1 cellular context compared by ENCODE assay signal in the genomic region with DNA sequence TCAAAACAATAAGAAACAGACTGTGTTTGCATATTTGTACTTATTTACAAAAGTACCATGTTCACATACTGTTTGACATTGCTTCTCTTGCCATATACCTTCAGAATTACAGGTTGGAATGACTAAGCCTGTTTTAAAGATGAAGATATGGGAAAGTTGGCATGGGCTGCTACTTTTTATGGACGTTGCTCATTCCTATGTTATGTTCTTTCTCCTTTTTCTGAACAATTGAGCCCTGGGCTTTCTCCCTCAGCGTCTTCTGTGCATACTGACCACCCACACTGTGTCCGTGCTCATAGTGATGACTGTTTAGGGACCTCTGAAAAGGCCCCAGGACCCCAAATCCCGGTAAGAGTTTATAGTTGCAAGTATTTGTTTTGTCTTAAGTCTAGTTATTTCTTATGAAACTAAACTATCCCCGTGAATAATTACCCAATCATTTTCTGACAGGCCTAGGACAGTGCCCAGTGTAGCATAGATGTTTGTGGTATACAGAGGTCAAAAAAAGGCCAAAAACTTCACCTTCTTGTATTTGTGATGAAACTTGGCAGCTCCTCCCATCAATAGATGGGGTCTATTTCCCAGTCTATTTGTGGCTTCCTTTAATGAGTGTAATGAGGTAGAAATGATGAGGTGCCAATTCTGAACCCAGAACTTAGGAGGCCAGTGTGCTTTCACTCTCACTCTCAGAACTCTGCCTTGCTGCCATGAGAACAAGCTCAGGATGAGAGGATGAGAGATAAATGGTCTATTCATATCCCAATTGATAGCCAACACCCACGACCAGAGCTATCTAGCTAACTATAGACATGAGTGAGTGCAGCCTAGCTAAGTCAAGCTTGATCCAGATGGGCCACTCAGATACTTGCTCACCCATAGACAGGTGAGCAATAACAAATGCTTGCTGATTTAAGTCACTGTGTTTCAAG.
TF ChIP-seq lines count a peak whose summit lies in the region.

No MANE protein-coding gene starts in this region.

TF ChIP-seq in GM23338, 12 proteins besides CTCF, POLR2A, EP300 and RAD21 (continued from another document):
- TF ChIP-seq, protein P1, sequence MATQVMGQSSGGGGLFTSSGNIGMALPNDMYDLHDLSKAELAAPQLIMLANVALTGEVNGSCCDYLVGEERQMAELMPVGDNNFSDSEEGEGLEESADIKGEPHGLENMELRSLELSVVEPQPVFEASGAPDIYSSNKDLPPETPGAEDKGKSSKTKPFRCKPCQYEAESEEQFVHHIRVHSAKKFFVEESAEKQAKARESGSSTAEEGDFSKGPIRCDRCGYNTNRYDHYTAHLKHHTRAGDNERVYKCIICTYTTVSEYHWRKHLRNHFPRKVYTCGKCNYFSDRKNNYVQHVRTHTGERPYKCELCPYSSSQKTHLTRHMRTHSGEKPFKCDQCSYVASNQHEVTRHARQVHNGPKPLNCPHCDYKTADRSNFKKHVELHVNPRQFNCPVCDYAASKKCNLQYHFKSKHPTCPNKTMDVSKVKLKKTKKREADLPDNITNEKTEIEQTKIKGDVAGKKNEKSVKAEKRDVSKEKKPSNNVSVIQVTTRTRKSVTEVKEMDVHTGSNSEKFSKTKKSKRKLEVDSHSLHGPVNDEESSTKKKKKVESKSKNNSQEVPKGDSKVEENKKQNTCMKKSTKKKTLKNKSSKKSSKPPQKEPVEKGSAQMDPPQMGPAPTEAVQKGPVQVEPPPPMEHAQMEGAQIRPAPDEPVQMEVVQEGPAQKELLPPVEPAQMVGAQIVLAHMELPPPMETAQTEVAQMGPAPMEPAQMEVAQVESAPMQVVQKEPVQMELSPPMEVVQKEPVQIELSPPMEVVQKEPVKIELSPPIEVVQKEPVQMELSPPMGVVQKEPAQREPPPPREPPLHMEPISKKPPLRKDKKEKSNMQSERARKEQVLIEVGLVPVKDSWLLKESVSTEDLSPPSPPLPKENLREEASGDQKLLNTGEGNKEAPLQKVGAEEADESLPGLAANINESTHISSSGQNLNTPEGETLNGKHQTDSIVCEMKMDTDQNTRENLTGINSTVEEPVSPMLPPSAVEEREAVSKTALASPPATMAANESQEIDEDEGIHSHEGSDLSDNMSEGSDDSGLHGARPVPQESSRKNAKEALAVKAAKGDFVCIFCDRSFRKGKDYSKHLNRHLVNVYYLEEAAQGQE (IDR thresholded peaks at IDR 0.05; ENCODE audit: unreplicated experiment), result no peak
- TF ChIP-seq, protein P2, sequence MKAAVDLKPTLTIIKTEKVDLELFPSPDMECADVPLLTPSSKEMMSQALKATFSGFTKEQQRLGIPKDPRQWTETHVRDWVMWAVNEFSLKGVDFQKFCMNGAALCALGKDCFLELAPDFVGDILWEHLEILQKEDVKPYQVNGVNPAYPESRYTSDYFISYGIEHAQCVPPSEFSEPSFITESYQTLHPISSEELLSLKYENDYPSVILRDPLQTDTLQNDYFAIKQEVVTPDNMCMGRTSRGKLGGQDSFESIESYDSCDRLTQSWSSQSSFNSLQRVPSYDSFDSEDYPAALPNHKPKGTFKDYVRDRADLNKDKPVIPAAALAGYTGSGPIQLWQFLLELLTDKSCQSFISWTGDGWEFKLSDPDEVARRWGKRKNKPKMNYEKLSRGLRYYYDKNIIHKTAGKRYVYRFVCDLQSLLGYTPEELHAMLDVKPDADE (IDR thresholded peaks at IDR 0.05), result no peak
- no peak for TF ChIP-seq ZNF331 (CRISPR knock-in tag; IDR thresholded peaks at IDR 0.05; ENCODE audit: low read depth)
- no peak for TF ChIP-seq ZNF114 (CRISPR knock-in tag; IDR thresholded peaks at IDR 0.05)
- TF ChIP-seq EZH2phosphoT487 (IDR thresholded peaks at IDR 0.05; ENCODE audit: unreplicated experiment), result no peak
- TF ChIP-seq STAT1 (IDR thresholded peaks at IDR 0.05; ENCODE audit: unreplicated experiment), result no peak
